ENCODE assay signal across 8 cellular contexts in the genomic region with DNA sequence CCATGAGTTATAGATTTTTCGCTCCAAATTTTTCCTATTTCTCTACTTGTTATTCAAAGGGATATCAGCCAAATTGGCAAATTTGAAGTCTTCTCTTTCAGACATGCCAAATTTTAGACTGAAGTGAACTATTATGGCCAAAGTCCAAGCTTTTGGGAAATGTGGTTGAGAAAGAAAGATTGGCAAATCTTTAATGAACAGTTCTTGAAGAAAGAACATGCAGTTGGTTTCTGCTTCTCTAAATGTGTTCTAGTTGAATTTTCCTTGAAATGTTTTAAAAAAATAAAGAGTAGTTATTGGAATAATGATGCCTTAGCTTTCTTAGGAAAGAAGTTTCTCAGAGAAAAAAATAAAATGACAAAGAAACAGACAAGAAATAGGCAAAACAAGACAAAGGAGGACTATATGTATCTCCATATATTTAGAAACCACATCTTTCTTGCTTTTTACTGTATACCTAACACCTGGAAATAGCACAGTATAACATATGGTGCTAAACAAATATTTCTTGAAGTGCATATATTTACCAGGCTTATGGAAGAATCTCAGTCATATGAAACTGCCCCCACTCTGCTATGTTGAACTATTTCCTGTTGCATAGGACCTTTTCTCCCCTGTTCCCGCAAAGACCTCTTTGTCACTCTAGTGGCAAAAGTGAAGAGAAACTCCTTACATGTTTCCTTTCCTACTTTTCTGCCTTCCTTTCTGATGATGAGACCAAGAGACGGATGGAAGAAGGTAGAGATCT.
A peak's percentile ranks its signal among the peaks of the same experiment; 100 is the strongest.
DNase-seq lines count a peak whose midpoint lies in the region; ATAC-seq and TF ChIP-seq lines count a peak whose summit lies in the region.

No MANE protein-coding gene starts in this region.

- peak overlapping the region; percentile 88 for H2AFZ ChIP-seq in neural progenitor cell (replicated peaks)

- H3K4me1 ChIP-seq in neural progenitor cell: no peaks in the 10 kb centered on the region

- H3K27ac ChIP-seq in neural progenitor cell: no peak overlapping the region

- no peaks in the 10 kb centered on the region for H3K36me3 ChIP-seq in neural progenitor cell

- ATAC-seq in GM18867 (IDR thresholded peaks at IDR 0.05; ENCODE audit: unreplicated experiment) (peak; percentile 33), HG02852 (IDR thresholded peaks at IDR 0.05; ENCODE audit: unreplicated experiment) (peak; percentile 41)

- H3K27ac Mint-ChIP-seq in neural progenitor cell: no peak overlapping the region

- H3K27me3 ChIP-seq in neural progenitor cell: no peaks in the 10 kb centered on the region

- H3K9me3 Mint-ChIP-seq in neural progenitor cell: no peaks in the 10 kb centered on the region

- no peaks in the 10 kb centered on the region for H3K4me1 Mint-ChIP-seq in neural progenitor cell

- no peak overlapping the region for H3K4me3 Mint-ChIP-seq in neural progenitor cell

- TF ChIP-seq CTCF in neural progenitor cell (IDR thresholded peaks at IDR 0.05): no peak

- DNase-seq in astrocyte of the hippocampus (ENCODE audit: low read depth, low spot score) (peak; percentile 40), neural progenitor cell (ENCODE audit: low spot score) (no peak), NCI-H82 treated with DMSO at 0.1 percent for 48 hours (lab: John Stamatoyannopoulos, UW; ENCODE audit: unreplicated experiment) (no peak), NCI-H146 (lab: John Stamatoyannopoulos, UW) (no peak)
- no peak for DNase-seq in activated CD4-positive, alpha-beta T cell treated with anti-CD3 and anti-CD28 coated beads for 48 hours
- no peak for DNase-seq in activated CD4-positive, alpha-beta T cell treated with anti-CD3 and anti-CD28 coated beads for 1 hour

- H3F3A ChIP-seq in neural progenitor cell (ENCODE audit: low read depth): no peaks in the 10 kb centered on the region

- H3K9ac ChIP-seq in neural progenitor cell: no peak overlapping the region

- no peaks in the 10 kb centered on the region for H3K27me3 Mint-ChIP-seq in neural progenitor cell (ENCODE audit: insufficient read depth, low read depth)

- no peaks in the 10 kb centered on the region for H3K79me2 ChIP-seq in neural progenitor cell (ENCODE audit: low read depth)

- H3K9me3 ChIP-seq in neural progenitor cell (ENCODE audit: low read depth): no peaks in the 10 kb centered on the region

- no peak overlapping the region for H3K4me2 ChIP-seq in neural progenitor cell

- H3K4me3 ChIP-seq in neural progenitor cell: no peak overlapping the region

- H4K20me1 ChIP-seq in neural progenitor cell (ENCODE audit: low read depth): no peaks in the 10 kb centered on the region

- H3K36me3 Mint-ChIP-seq in neural progenitor cell: no peaks in the 10 kb centered on the region
